Comparison of ENCODE assay signal across 8 cellular contexts in the genomic region with DNA sequence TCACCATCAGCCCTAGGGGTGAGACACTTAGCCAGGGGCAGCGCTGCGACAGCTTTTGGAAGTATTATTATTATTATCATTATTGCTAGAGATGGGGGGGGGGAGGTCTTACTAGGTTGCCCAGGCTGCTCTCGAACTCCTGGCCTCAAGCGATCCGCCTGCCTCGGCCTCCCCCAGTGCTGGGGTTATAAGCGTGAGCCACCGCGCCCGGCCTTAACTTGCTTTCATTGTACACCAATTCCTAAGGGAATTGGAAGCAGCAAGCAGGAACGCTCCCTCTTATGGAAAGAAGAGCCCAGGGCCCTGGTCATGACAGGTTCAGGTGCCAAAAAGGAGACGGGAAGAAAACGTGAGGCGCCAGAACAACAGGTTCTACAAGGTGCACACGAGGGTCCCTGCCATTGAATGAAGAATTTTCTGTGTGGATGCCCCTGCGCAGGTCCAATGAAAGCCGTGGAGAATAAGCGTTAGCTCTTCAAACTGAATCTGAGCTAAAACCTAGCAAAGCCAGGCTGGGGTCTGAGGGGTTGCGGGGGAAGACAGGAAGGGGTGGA. TPM values are rescaled to one million over a fixed set of nuclear protein-coding genes. Genes with fewer than 3 reads are reported as not detected.
A peak's percentile ranks its signal among the peaks of the same experiment; 100 is the strongest.
DNase-seq lines count a peak whose midpoint lies in the region; ATAC-seq lines count a peak whose summit lies in the region.

No MANE protein-coding gene starts in this region.

- no peak overlapping the region for H3K9ac ChIP-seq in iPS-18a (ENCODE audit: low read length)

- peak overlapping the region; percentile 100 for H3K27ac Mint-ChIP-seq in stimulated activated naive CD8-positive, alpha-beta T cell treated with anti-CD3 and anti-CD28 coated beads, Interleukin-15, Interleukin-2, amounts not matched to agents 100 ng/mL and 50 ng/mL, for 24 hours
- peak overlapping the region; percentile 99 for H3K27ac Mint-ChIP-seq in activated T-helper 1 cell treated with anti-CD3 and anti-CD28 coated beads, Interleukin-12 subunit alpha, Interleukin-12 subunit beta, Interleukin-2, Interleukin-4 antibody, amounts not matched to agents 30 ng/mL and 10 ng/mL and 1 ng/mL, durations not matched to agents 14 hours and 24 hours and 36 hours

- H3K27me3 ChIP-seq in iPS-18a (ENCODE audit: control insufficient read depth, insufficient read depth, low read length), result peaks cover 14% of the 10 kb centered on the region

- H3K4me1 ChIP-seq in iPS-18a (ENCODE audit: control insufficient read depth, low read depth, low read length), result peaks cover 12% of the 10 kb centered on the region

- intact Hi-C loops in activated T-helper 1 cell treated with anti-CD3 and anti-CD28 coated beads, Interleukin-12 subunit alpha, Interleukin-12 subunit beta, Interleukin-2, Interleukin-4 antibody, amounts not matched to agents 30 ng/mL and 10 ng/mL and 1 ng/mL, durations not matched to agents 14 hours and 24 hours and 36 hours (cut with micrococcal nuclease), result loop anchor here (1.0 to 5.0 kb wide), 4 partner anchors 10 to 534 kb away; a partner anchor contains a TSS
- intact Hi-C loops in posterior vena cava (cut with DNase I), result no loop called here

- no peak overlapping the region for H3K27ac ChIP-seq in iPS-18a (ENCODE audit: low read length)

- H3K4me3 Mint-ChIP-seq in stimulated activated naive CD8-positive, alpha-beta T cell treated with anti-CD3 and anti-CD28 coated beads, Interleukin-15, Interleukin-2, amounts not matched to agents 100 ng/mL and 50 ng/mL, for 24 hours, result peak overlapping the region; percentile 100
- peak overlapping the region; percentile 99 for H3K4me3 Mint-ChIP-seq in activated T-helper 1 cell treated with anti-CD3 and anti-CD28 coated beads, Interleukin-12 subunit alpha, Interleukin-12 subunit beta, Interleukin-2, Interleukin-4 antibody, amounts not matched to agents 30 ng/mL and 10 ng/mL and 1 ng/mL, durations not matched to agents 14 hours and 24 hours and 36 hours

- peak overlapping the region; percentile 98 for H3K4me3 ChIP-seq in iPS-18a (ENCODE audit: low read length)

- peaks cover 36% of the 10 kb centered on the region for H3K36me3 ChIP-seq in iPS-18a (ENCODE audit: control insufficient read depth, low read depth, low read length)

- H3K27me3 Mint-ChIP-seq in stimulated activated naive CD8-positive, alpha-beta T cell treated with anti-CD3 and anti-CD28 coated beads, Interleukin-15, Interleukin-2, amounts not matched to agents 100 ng/mL and 50 ng/mL, for 24 hours, result peaks cover 13% of the 10 kb centered on the region
- peaks cover 23% of the 10 kb centered on the region for H3K27me3 Mint-ChIP-seq in activated T-helper 1 cell treated with anti-CD3 and anti-CD28 coated beads, Interleukin-12 subunit alpha, Interleukin-12 subunit beta, Interleukin-2, Interleukin-4 antibody, amounts not matched to agents 30 ng/mL and 10 ng/mL and 1 ng/mL, durations not matched to agents 14 hours and 24 hours and 36 hours (ENCODE audit: insufficient read depth)

- no peaks in the 10 kb centered on the region for H3K9me3 Mint-ChIP-seq in stimulated activated naive CD8-positive, alpha-beta T cell treated with anti-CD3 and anti-CD28 coated beads, Interleukin-15, Interleukin-2, amounts not matched to agents 100 ng/mL and 50 ng/mL, for 24 hours
- no peaks in the 10 kb centered on the region for H3K9me3 Mint-ChIP-seq in activated T-helper 1 cell treated with anti-CD3 and anti-CD28 coated beads, Interleukin-12 subunit alpha, Interleukin-12 subunit beta, Interleukin-2, Interleukin-4 antibody, amounts not matched to agents 30 ng/mL and 10 ng/mL and 1 ng/mL, durations not matched to agents 14 hours and 24 hours and 36 hours

- H3K9me3 ChIP-seq in iPS-18a (ENCODE audit: control insufficient read depth, low read depth, low read length), result no peaks in the 10 kb centered on the region

- H3K4me1 Mint-ChIP-seq in stimulated activated naive CD8-positive, alpha-beta T cell treated with anti-CD3 and anti-CD28 coated beads, Interleukin-15, Interleukin-2, amounts not matched to agents 100 ng/mL and 50 ng/mL, for 24 hours (ENCODE audit: low read depth), result peaks cover 40% of the 10 kb centered on the region
- peaks cover 31% of the 10 kb centered on the region for H3K4me1 Mint-ChIP-seq in activated T-helper 1 cell treated with anti-CD3 and anti-CD28 coated beads, Interleukin-12 subunit alpha, Interleukin-12 subunit beta, Interleukin-2, Interleukin-4 antibody, amounts not matched to agents 30 ng/mL and 10 ng/mL and 1 ng/mL, durations not matched to agents 14 hours and 24 hours and 36 hours (ENCODE audit: low read depth)

- no peak for DNase-seq in stimulated activated naive CD8-positive, alpha-beta T cell treated with anti-CD3 and anti-CD28 coated beads, Interleukin-15, Interleukin-2, amounts not matched to agents 100 U/mL and 50 U/mL, for 24 hours
- no peak for DNase-seq in activated T-helper 1 cell treated with anti-CD3 and anti-CD28 coated beads, Interleukin-12 subunit alpha, Interleukin-12 subunit beta, Interleukin-2, Interleukin-4 antibody, amounts not matched to agents 30 ng/mL and 10 ng/mL and 1 ng/mL, durations not matched to agents 14 hours and 24 hours and 36 hours (ENCODE audit: low spot score)
- DNase-seq in posterior vena cava (ENCODE audit: low spot score) (no peak), GM19240 (ENCODE audit: insufficient read length, low spot score) (no peak), NCI-H2196 (lab: John Stamatoyannopoulos, UW; ENCODE audit: unreplicated experiment) (no peak)

- peaks cover 44% of the 10 kb centered on the region for H3K36me3 Mint-ChIP-seq in stimulated activated naive CD8-positive, alpha-beta T cell treated with anti-CD3 and anti-CD28 coated beads, Interleukin-15, Interleukin-2, amounts not matched to agents 100 ng/mL and 50 ng/mL, for 24 hours (ENCODE audit: low read depth)
- peaks cover 24% of the 10 kb centered on the region for H3K36me3 Mint-ChIP-seq in activated T-helper 1 cell treated with anti-CD3 and anti-CD28 coated beads, Interleukin-12 subunit alpha, Interleukin-12 subunit beta, Interleukin-2, Interleukin-4 antibody, amounts not matched to agents 30 ng/mL and 10 ng/mL and 1 ng/mL, durations not matched to agents 14 hours and 24 hours and 36 hours (ENCODE audit: low read depth)

- no peak for ATAC-seq in stimulated activated naive CD8-positive, alpha-beta T cell treated with anti-CD3 and anti-CD28 coated beads, Interleukin-15, Interleukin-2, amounts not matched to agents 100 U/mL and 50 U/mL, for 24 hours
- ATAC-seq in HG03025 (IDR thresholded peaks at IDR 0.05; ENCODE audit: low FRiP score, unreplicated experiment), result no peak

RNA-seq across cellular contexts. Expression of a gene that starts 0.5 kb away (rescaled TPM):
- 1,123 and 1,161 TPM in 2 replicates for total RNA-seq in activated T-helper 1 cell treated with anti-CD3 and anti-CD28 coated beads, Interleukin-12 subunit alpha, Interleukin-12 subunit beta, Interleukin-2, Interleukin-4 antibody, amounts not matched to agents 30 ng/mL and 10 ng/mL and 1 ng/mL, durations not matched to agents 14 hours and 24 hours and 36 hours
- 100 to 1,000 TPM; 560 to 702 TPM for total RNA-seq in posterior vena cava

RNA-seq across cellular contexts. Expression of a gene that starts 10.4 kb away (rescaled TPM):
- 5.7 and 6.8 TPM in 2 replicates for total RNA-seq in activated T-helper 1 cell treated with anti-CD3 and anti-CD28 coated beads, Interleukin-12 subunit alpha, Interleukin-12 subunit beta, Interleukin-2, Interleukin-4 antibody, amounts not matched to agents 30 ng/mL and 10 ng/mL and 1 ng/mL, durations not matched to agents 14 hours and 24 hours and 36 hours
- 1 to 10 TPM; 3.2 to 5.5 TPM for total RNA-seq in posterior vena cava
